Comparison of ENCODE assay signal across 19 cellular contexts in genomic region chr4:7025040-7025602, GRCh38. TPM values are rescaled to one million over a fixed set of nuclear protein-coding genes. Genes with fewer than 3 reads are reported as not detected.
DNase-seq lines count a peak whose midpoint lies in the region; ATAC-seq, FAIRE-seq and TF ChIP-seq lines count a peak whose summit lies in the region.
"Had no signal": no experiment of that assay in that cellular context is flagged by ENCODE, and none has a peak within 500 bp of the region (broad histone marks: within the 10 kb centered on the region; RNA-seq: fewer than 3 reads in every experiment).

No MANE protein-coding gene starts in this region.

- H3K79me2 ChIP-seq in GM23338 (replicated peaks; ENCODE audit: insufficient read depth) (peaks cover 3% of the 10 kb centered on the region; the same call in 1 of the 2 replicates), H9 (ENCODE audit: insufficient read depth, low read length) (no peaks in the 10 kb centered on the region), K562 (ENCODE audit: control insufficient read depth, insufficient read depth, low read length) (no peaks in the 10 kb centered on the region)

- H3K36me3 ChIP-seq in GM23338 (ENCODE audit: insufficient read depth) (no peaks in the 10 kb centered on the region; the same call in 1 of the 2 replicates), K562 (ENCODE audit: control insufficient read depth, insufficient read depth, low read length) (peaks cover 94% of the 10 kb centered on the region)

- H3K4me3 ChIP-seq in GM23338: no peak overlapping the region
- no peak overlapping the region for H3K4me3 ChIP-seq in K562
- H3K4me3 ChIP-seq in lower leg skin (ENCODE audit: low read depth, poor library complexity, severe bottlenecking): no peak overlapping the region
- H3K4me3 ChIP-seq: A549 had no signal

- no peak overlapping the region for H2BK12ac ChIP-seq in H9 (ENCODE audit: insufficient read length, low read depth, low read length)

- TF ChIP-seq POLR2A in K562 (conservative IDR thresholded peaks at IDR 0.05) (no peak), lower leg skin (IDR thresholded peaks at IDR 0.05) (no peak)

- H3K27ac ChIP-seq in GM23338 (ENCODE audit: low read depth): 0 out of 2 replicates have a peak overlapping the region, but pooled peaks have one; percentile 14
- no peak overlapping the region for H3K27ac ChIP-seq in H9 (ENCODE audit: insufficient read length, low read depth, low read length)
- no peak overlapping the region for H3K27ac ChIP-seq in K562 (ENCODE audit: extremely low read depth, low read depth, low read length)
- H3K27ac ChIP-seq: A549 had no signal

- no peak overlapping the region for H2AK5ac ChIP-seq in H9 (ENCODE audit: insufficient read length, low read length)

- H3K9me3 Mint-ChIP-seq in GM23338 (no peaks in the 10 kb centered on the region; the same call in 2 of the 3 replicates), H9 (no peaks in the 10 kb centered on the region; a peak in 1 of 5 replicates), progenitor cell of endocrine pancreas (ENCODE audit: low read depth) (no peaks in the 10 kb centered on the region)
- H3K9me3 Mint-ChIP-seq: CD14-positive monocyte; CD8-positive, alpha-beta T cell had no signal

- ATAC-seq in GM23338 (no peak), K562 (no peak), GM19035 (IDR thresholded peaks at IDR 0.05; ENCODE audit: unreplicated experiment) (no peak), GM18520 (IDR thresholded peaks at IDR 0.05; ENCODE audit: unreplicated experiment) (no peak)
- ATAC-seq: A549; CD8-positive, alpha-beta T cell had no signal

- H3K14ac ChIP-seq in H9 (ENCODE audit: insufficient read depth, low read length): no peak overlapping the region; the same call in 1 of the 2 replicates

- no peaks in the 10 kb centered on the region for H3K79me1 ChIP-seq in H9 (ENCODE audit: insufficient read depth, low read depth, low read length, poor library complexity, severe bottlenecking)

- no peak overlapping the region for H3K9ac ChIP-seq in H9 (ENCODE audit: extremely low read depth, insufficient read length, low read length)
- H3K9ac ChIP-seq in K562 (ENCODE audit: insufficient read depth in 1 of 2, low read depth in 2 of 2, low read length in 2 of 2): no peak overlapping the region

- no peak for TF ChIP-seq CTCF in GM23338 (conservative IDR thresholded peaks at IDR 0.05; ENCODE audit: low read depth in 2 of 2)
- no peak for TF ChIP-seq CTCF in H9 (conservative IDR thresholded peaks at IDR 0.05)
- TF ChIP-seq CTCF in K562 (IDR thresholded peaks at IDR 0.05 in 2 of 3, conservative IDR thresholded peaks at IDR 0.05 in 1 of 3; ENCODE audit: insufficient read depth in 2 of 3, low read depth in 1 of 3, low read length in 3 of 3): no peak
- TF ChIP-seq CTCF in progenitor cell of endocrine pancreas (IDR thresholded peaks at IDR 0.05; ENCODE audit: unreplicated experiment): no peak
- no peak for TF ChIP-seq CTCF in lower leg skin (IDR thresholded peaks at IDR 0.05)

- peaks cover 10% of the 10 kb centered on the region for H3K27me3 Mint-ChIP-seq in GM23338 (ENCODE audit: insufficient read depth, low read depth, poor library complexity)
- H3K27me3 Mint-ChIP-seq in H9 (ENCODE audit: low read depth): no peaks in the 10 kb centered on the region; the same call in 1 of the 2 replicates
- no peaks in the 10 kb centered on the region for H3K27me3 Mint-ChIP-seq in progenitor cell of endocrine pancreas

- DNase-seq in GM23338 (ENCODE audit: low spot score): no peak
- no peak for DNase-seq in H9
- DNase-seq in K562 (ENCODE audit: extremely low read depth in 1 of 4, low spot score in 3 of 4): no peak
- no peak for DNase-seq in progenitor cell of endocrine pancreas (ENCODE audit: low spot score, unreplicated experiment)
- DNase-seq in lower leg skin (ENCODE audit: low spot score in 2 of 2): no peak
- DNase-seq: BE2C; CD8-positive, alpha-beta T cell; COR-L47; DMS153; DMS79 treated with DMSO at 0.1 percent for 48 hours; EL; IMR-90 had no signal

- POLR2A ChIA-PET in K562 (lab: Yijun Ruan, JAX): no interaction called here

- no CpG with 5 or more reads among the region's 28 CpGs for WGBS in H9 (ENCODE audit: extremely low coverage, insufficient read length, low lambda C conversion rate)
- WGBS in K562 (ENCODE audit: insufficient coverage, low coverage, missing lambda C conversion rate): 92% methylated on average over 28 of the region's 28 CpGs
- WGBS in lower leg skin, 2 donors: 88 to 89% methylated on average over 28 of the region's 28 CpGs

- no peak overlapping the region for H4K8ac ChIP-seq in H9 (replicated peaks; ENCODE audit: insufficient read length, low read depth, low read length)

- H3K36me3 Mint-ChIP-seq in GM23338 (ENCODE audit: low read depth): peaks cover 58% of the 10 kb centered on the region
- H3K36me3 Mint-ChIP-seq in H9 (ENCODE audit: insufficient read depth in 1 of 3, low read depth in 3 of 3): peaks cover 24 to 64% (median 63%) of the 10 kb centered on the region in 3 experiments
- peaks cover 12% of the 10 kb centered on the region for H3K36me3 Mint-ChIP-seq in progenitor cell of endocrine pancreas (ENCODE audit: insufficient read depth)

- intact Hi-C loops in K562 (cut with micrococcal nuclease) (no loop called here), lower leg skin (cut with DNase I; ENCODE audit: low total_unique reads) (no loop called here)

- H3F3A ChIP-seq in GM23338 (replicated peaks; ENCODE audit: low read depth): no peaks in the 10 kb centered on the region

- H4K5ac ChIP-seq in H9 (ENCODE audit: insufficient read length, low read depth, low read length): no peak overlapping the region

- no peak overlapping the region for H2BK5ac ChIP-seq in H9 (ENCODE audit: insufficient read length, low read length)

- H3K9me3 ChIP-seq in H9 (ENCODE audit: control insufficient read depth, low read depth, low read length) (no peaks in the 10 kb centered on the region), K562 (replicated peaks; ENCODE audit: control insufficient read depth, insufficient read depth, low read depth, low read length) (no peaks in the 10 kb centered on the region)
- H3K9me3 ChIP-seq: A549, BE2C had no signal

- H3T11ph ChIP-seq in H9 (ENCODE audit: low read length): no peak overlapping the region

- no peak overlapping the region for H2BK15ac ChIP-seq in H9 (ENCODE audit: low read depth, low read length)

- no peak overlapping the region for H4K91ac ChIP-seq in H9 (ENCODE audit: insufficient read length, low read depth, low read length)

- no peak for TF ChIP-seq EP300 in K562 (IDR thresholded peaks at IDR 0.05; ENCODE audit: low read length)

- no peak overlapping the region for H2BK120ac ChIP-seq in H9 (ENCODE audit: low read depth, low read length, poor library complexity, severe bottlenecking)

- CTCF ChIA-PET in K562 (lab: Yijun Ruan, JAX; ENCODE audit: low intra/inter-chr PET ratio): no interaction called here

- H2AFZ ChIP-seq in GM23338: no peak overlapping the region
- no peak overlapping the region for H2AFZ ChIP-seq in H9 (ENCODE audit: low read length)
- no peak overlapping the region for H2AFZ ChIP-seq in K562 (ENCODE audit: low read depth, low read length)

- no peak overlapping the region for H3K23ac ChIP-seq in H9 (ENCODE audit: insufficient read length, low read depth, low read length)

- no peak overlapping the region for H2BK20ac ChIP-seq in H9 (ENCODE audit: low read depth, low read length, poor library complexity, severe bottlenecking)

- H3K9me2 ChIP-seq in GM23338 (ENCODE audit: insufficient read depth): no peaks in the 10 kb centered on the region

- no peaks in the 10 kb centered on the region for H3K23me2 ChIP-seq in H9 (ENCODE audit: insufficient read length, low read depth, low read length, poor library complexity, severe bottlenecking)

- H3K4ac ChIP-seq in H9 (ENCODE audit: low read depth, low read length): no peak overlapping the region

- in situ Hi-C loops in K562 (cut with MboI): no loop called here

- H3K27ac Mint-ChIP-seq in GM23338 (no peak overlapping the region), H9 (peak overlapping the region in 2 of 3 experiments; percentile 85 to 92; a peak in 1 of 7 replicates), progenitor cell of endocrine pancreas (peak overlapping the region; percentile 52)
- H3K27ac Mint-ChIP-seq: CD8-positive, alpha-beta T cell had no signal

- no peak for TF ChIP-seq RAD21 in K562 (CRISPR knock-in tag; conservative IDR thresholded peaks at IDR 0.05 in 1 of 2, IDR thresholded peaks at IDR 0.05 in 1 of 2)

- H3K56ac ChIP-seq in H9 (ENCODE audit: insufficient read length, low read depth, low read length): no peak overlapping the region

- H3K4me1 ChIP-seq in GM23338 (ENCODE audit: insufficient read depth) (no peaks in the 10 kb centered on the region; the same call in 1 of the 2 replicates), H9 (ENCODE audit: insufficient read depth, low read length) (no peaks in the 10 kb centered on the region; the same call in 1 of the 2 replicates), K562 (replicated peaks in 1 of 2; ENCODE audit: control insufficient read depth in 2 of 2, insufficient read depth in 2 of 2, low read length in 2 of 2) (0 out of 5 replicates have a peak, but pooled peaks cover under 1 to 4% of the 10 kb centered on the region in 2 experiments)
- H3K4me1 ChIP-seq: BE2C had no signal

- no peak overlapping the region for H3K4me3 Mint-ChIP-seq in GM23338
- no peak overlapping the region for H3K4me3 Mint-ChIP-seq in H9
- no peak overlapping the region for H3K4me3 Mint-ChIP-seq in progenitor cell of endocrine pancreas (ENCODE audit: low read depth)
- H3K4me3 Mint-ChIP-seq: CD14-positive monocyte; CD8-positive, alpha-beta T cell had no signal

- H3K4me2 ChIP-seq in GM23338: no peak overlapping the region
- H3K4me2 ChIP-seq in H9 (ENCODE audit: insufficient read depth, insufficient read length, low read length): no peak overlapping the region
- no peak overlapping the region for H3K4me2 ChIP-seq in K562 (ENCODE audit: insufficient read depth, low read length)
- H3K4me2 ChIP-seq: A549 had no signal

- FAIRE-seq in K562 (lab: Jason Lieb, UNC): no peak
- FAIRE-seq: A549, D721Med, G401.6, GM12891 had no signal

- peaks cover 2% of the 10 kb centered on the region for H3K9me1 ChIP-seq in K562 (ENCODE audit: control insufficient read depth, insufficient read depth, low read length)

- no TSS peak for BruUV-seq in K562 (replicated peaks; lab: Mats Ljungman, UMichigan)

- H3K27me3 ChIP-seq in GM23338 (ENCODE audit: insufficient read depth): no peaks in the 10 kb centered on the region
- no peaks in the 10 kb centered on the region; the same call in 1 of the 2 replicates for H3K27me3 ChIP-seq in H9 (ENCODE audit: insufficient read depth, low read length)
- no peaks in the 10 kb centered on the region for H3K27me3 ChIP-seq in K562 (ENCODE audit: control insufficient read depth in 2 of 2, insufficient read depth in 2 of 2, low read length in 2 of 2)
- H3K27me3 ChIP-seq: BE2C had no signal

- no peak overlapping the region for H3K18ac ChIP-seq in H9 (ENCODE audit: insufficient read length, low read depth, low read length)

- H3K4me1 Mint-ChIP-seq in GM23338 (peaks cover 27% of the 10 kb centered on the region), H9 (peaks cover 7 to 15% of the 10 kb centered on the region in 2 experiments), progenitor cell of endocrine pancreas (ENCODE audit: low read depth) (peaks cover 4% of the 10 kb centered on the region)
- H3K4me1 Mint-ChIP-seq: CD14-positive monocyte had no signal

- H4K20me1 ChIP-seq in GM23338 (replicated peaks; ENCODE audit: insufficient read depth) (peaks cover 7% of the 10 kb centered on the region), H9 (ENCODE audit: control insufficient read depth, insufficient read depth, insufficient read length) (no peaks in the 10 kb centered on the region), K562 (replicated peaks; ENCODE audit: control insufficient read depth, insufficient read depth, low read length) (peaks cover under 1% of the 10 kb centered on the region; the same call in 1 of the 2 replicates)

RNA-seq across cellular contexts. Expression of gene TADA2B, which starts 18.1 kb away (rescaled TPM):
- 11.4 and 12.0 TPM in 2 replicates for total RNA-seq in GM23338 (2014; rRNA removed; shearing (Covaris generic))
- polyA plus RNA-seq in GM23338 (2016; fragmentation: Nextera tagmentation; extraction: Ambion mirVana): 3.0 and 3.6 TPM in 2 replicates
- 14.0 and 17.0 TPM in 2 replicates for total RNA-seq in H9 (2021)
- 12.9 and 18.0 TPM in 2 replicates for total RNA-seq in K562 (2011; cell fraction: chromatin; rRNA removed; ENCODE audit: low replicate concordance)
- 10.0 and 11.0 TPM in 2 replicates for total RNA-seq in K562 (2011; cell fraction: nucleolus; rRNA removed)
- total RNA-seq in K562 (2011; cell fraction: nucleoplasm; rRNA removed): 11.2 and 11.5 TPM in 2 replicates
- total RNA-seq in K562 (2014; rRNA removed): 8.6 and 11.5 TPM in 2 replicates
- total RNA-seq in K562 (2014; rRNA removed; fragmentation: Illumina TruSeq; extraction: Trizol): 6.3 and 7.5 TPM in 2 replicates
- 10.4 and 10.9 TPM in 2 replicates for total RNA-seq in K562 (2015; rRNA removed; fragmentation: Illumina TruSeq; extraction: Trizol)
- total RNA-seq in K562 (2021): 11.9 and 12.2 TPM in 2 replicates
- 3.8 and 4.2 TPM in 2 replicates for polyA plus RNA-seq in K562 (2011; rRNA removed)
- 4.6 and 5.4 TPM in 2 replicates for polyA plus RNA-seq in K562 (2011; cell fraction: cytosol; rRNA removed)
- 4.7 and 8.2 TPM in 2 replicates for polyA plus RNA-seq in K562 (2011; cell fraction: nucleus; rRNA removed)
- 10.8 and 12.4 TPM in 2 replicates for polyA plus RNA-seq in K562 (2012)
- polyA plus RNA-seq in K562 (2014; fragmentation: Illumina TruSeq; extraction: Trizol): 9.2 and 11.8 TPM in 2 replicates
- under 1 TPM; 0.55 to 0.81 TPM for polyA plus RNA-seq in K562 (2014; fragmentation: Nextera tagmentation; extraction: Ambion mirVana)
- polyA plus RNA-seq in K562 (2014; rRNA removed): 7.4 and 7.7 TPM in 2 replicates
- polyA minus RNA-seq in K562 (2011; rRNA and poly(A)+ RNA removed): 4.9 and 5.9 TPM in 2 replicates
- polyA minus RNA-seq in K562 (2011; cell fraction: cytosol; rRNA and poly(A)+ RNA removed): 5.5 and 5.6 TPM in 2 replicates
- 3.8 and 6.1 TPM in 2 replicates for polyA minus RNA-seq in K562 (2011; cell fraction: nucleus; rRNA and poly(A)+ RNA removed)
- total RNA-seq in progenitor cell of endocrine pancreas: 21.2 and 21.8 TPM in 2 replicates
- total RNA-seq in lower leg skin: 10 to 100 TPM; 26.2 to 30.0 (median 27.2) TPM

RNA-seq across cellular contexts. Expression of gene GRPEL1, which starts 42.7 kb away (rescaled TPM):
- 27.4 and 27.6 TPM in 2 replicates for total RNA-seq in GM23338 (2014; rRNA removed; shearing (Covaris generic))
- polyA plus RNA-seq in GM23338 (2016; fragmentation: Nextera tagmentation; extraction: Ambion mirVana) (108 and 112 TPM in 2 replicates), K562 (2011; rRNA removed) (34.9 and 43.4 TPM in 2 replicates), K562 (2014; fragmentation: Illumina TruSeq; extraction: Trizol) (87.3 and 88.7 TPM in 2 replicates), K562 (2014; fragmentation: Nextera tagmentation; extraction: Ambion mirVana) (100 to 1,000 TPM; 125 to 192 TPM), K562 (2014; rRNA removed) (64.3 and 65.9 TPM in 2 replicates)
- total RNA-seq in H9 (2021) (40.7 and 41.3 TPM in 2 replicates), K562 (2014; rRNA removed) (72.5 and 99.5 TPM in 2 replicates), K562 (2014; rRNA removed; fragmentation: Illumina TruSeq; extraction: Trizol) (86.6 and 90.2 TPM in 2 replicates), K562 (2015; rRNA removed; fragmentation: Illumina TruSeq; extraction: Trizol) (77.4 and 84.4 TPM in 2 replicates), K562 (2021) (59.7 and 63.7 TPM in 2 replicates), progenitor cell of endocrine pancreas (18.2 and 18.4 TPM in 2 replicates), lower leg skin (10 to 100 TPM; 20.8 to 24.0 (median 21.6) TPM)
- 36.2 and 43.9 TPM in 2 replicates for total RNA-seq in K562 (2011; cell fraction: chromatin; rRNA removed; ENCODE audit: low replicate concordance)
- total RNA-seq in K562 (2011; cell fraction: nucleolus; rRNA removed): 32.4 and 37.0 TPM in 2 replicates
- total RNA-seq in K562 (2011; cell fraction: nucleoplasm; rRNA removed): 41.4 and 49.8 TPM in 2 replicates
- polyA plus RNA-seq in K562 (2011; cell fraction: cytosol; rRNA removed): 16.6 and 26.2 TPM in 2 replicates
- polyA plus RNA-seq in K562 (2011; cell fraction: nucleus; rRNA removed): 16.0 and 19.8 TPM in 2 replicates
- polyA plus RNA-seq in K562 (2012): 23.4 and 48.5 TPM in 2 replicates
- polyA minus RNA-seq in K562 (2011; rRNA and poly(A)+ RNA removed): 59.1 and 61.5 TPM in 2 replicates
- polyA minus RNA-seq in K562 (2011; cell fraction: cytosol; rRNA and poly(A)+ RNA removed): 21.3 and 24.2 TPM in 2 replicates
- 18.3 and 25.0 TPM in 2 replicates for polyA minus RNA-seq in K562 (2011; cell fraction: nucleus; rRNA and poly(A)+ RNA removed)
